In the genomic region with DNA sequence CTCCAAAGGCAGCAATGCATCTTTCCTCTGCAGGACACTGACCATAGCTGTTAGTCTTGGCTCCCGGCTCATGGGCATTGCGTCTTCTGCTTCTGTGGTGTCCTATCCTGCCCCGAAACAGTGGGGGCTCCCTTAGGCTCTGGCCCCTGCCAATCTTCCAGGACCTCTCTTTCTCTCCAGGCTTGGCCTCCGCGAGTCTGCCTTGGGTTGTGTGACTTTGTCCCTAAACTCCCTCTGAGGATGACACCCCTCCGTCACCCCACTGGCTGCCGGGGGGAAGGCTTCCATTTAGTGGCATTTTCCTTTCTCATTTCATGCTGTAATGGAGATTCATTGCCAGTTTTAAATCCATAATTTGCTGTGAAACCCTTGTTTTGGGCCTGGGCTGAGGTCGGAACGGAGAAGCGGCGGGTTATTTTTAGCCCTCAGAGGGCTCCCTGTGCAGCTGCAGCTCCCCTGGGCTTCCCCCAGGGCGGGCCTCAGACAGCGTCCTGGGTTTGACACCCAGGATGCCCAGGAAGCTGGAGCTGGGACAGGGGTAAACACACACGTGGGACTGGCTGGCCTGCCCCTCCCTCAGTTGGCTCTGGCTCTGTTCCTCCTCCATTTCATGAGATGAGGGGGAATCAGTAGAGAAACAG, we compare ENCODE assay signal across 16 cellular contexts.
DNase-seq lines count a peak whose midpoint lies in the region; ATAC-seq and TF ChIP-seq lines count a peak whose summit lies in the region.
"Had no signal": no experiment of that assay in that cellular context is flagged by ENCODE, and none has a peak within 500 bp of the region (broad histone marks: within the 10 kb centered on the region; RNA-seq: fewer than 3 reads in every experiment).

No MANE protein-coding gene starts in this region.

- DNase-seq in cardiac septum (ENCODE audit: low spot score), result peak; percentile 56
- DNase-seq in right cardiac atrium, result no peak
- DNase-seq in mesendoderm, result no peak
- DNase-seq in osteoblast (ENCODE audit: insufficient read length, low spot score, missing footprints), result peak; percentile 37
- no peak for DNase-seq in NCI-H1092 (lab: John Stamatoyannopoulos, UW)
- no peak for DNase-seq in activated CD4-positive, CD25-positive, alpha-beta regulatory T cell treated with anti-CD3 and anti-CD28 coated beads, Interleukin-2, amount 50 U/mL, for 72 hours
- DNase-seq in NCI-H69 (lab: John Stamatoyannopoulos, UW), result no peak
- DNase-seq in activated gamma-delta T cell (lab: John Stamatoyannopoulos, UW), result no peak
- DNase-seq: ACHN, Caco-2, DND-41, GDM1, GOT3 had no signal

- H3K4me1 ChIP-seq in right cardiac atrium (ENCODE audit: control insufficient read depth, insufficient read depth, low read length) (no peaks in the 10 kb centered on the region), mesendoderm (ENCODE audit: control insufficient read depth, low read depth, low read length) (no peaks in the 10 kb centered on the region), osteoblast (ENCODE audit: insufficient read depth, low read length) (no peaks in the 10 kb centered on the region)
- H3K4me1 ChIP-seq: Caco-2, HAP-1 had no signal

- H3K4me2 ChIP-seq in mesendoderm (ENCODE audit: low read length) (no peak overlapping the region), osteoblast (ENCODE audit: insufficient read depth, low read length) (no peak overlapping the region)

- H2BK15ac ChIP-seq in mesendoderm (replicated peaks; ENCODE audit: low read depth), result no peak overlapping the region

- TF ChIP-seq CTCF in osteoblast (IDR thresholded peaks at IDR 0.05; ENCODE audit: extremely low read depth, low read depth, low read length), result no peak

- no peak overlapping the region for H3K27ac ChIP-seq in right cardiac atrium (ENCODE audit: low read length)
- H3K27ac ChIP-seq in mesendoderm (ENCODE audit: low read depth, low read length), result no peak overlapping the region
- no peak overlapping the region for H3K27ac ChIP-seq in osteoblast (ENCODE audit: low read depth, low read length)
- H3K27ac ChIP-seq: C4-2B had no signal

- no peak overlapping the region for H3K23ac ChIP-seq in mesendoderm (ENCODE audit: low read length)

- H3K9ac ChIP-seq in mesendoderm (ENCODE audit: low read length), result no peak overlapping the region

- H3K79me2 ChIP-seq in mesendoderm (ENCODE audit: control insufficient read depth, insufficient read depth, low read length) (no peaks in the 10 kb centered on the region), osteoblast (ENCODE audit: insufficient read depth, low read length) (no peaks in the 10 kb centered on the region)

- no peaks in the 10 kb centered on the region for H3K27me3 ChIP-seq in right cardiac atrium (ENCODE audit: control insufficient read depth, insufficient read depth)
- no peaks in the 10 kb centered on the region for H3K27me3 ChIP-seq in mesendoderm (ENCODE audit: insufficient read depth, low read length, poor library complexity)
- H3K27me3 ChIP-seq in osteoblast (ENCODE audit: insufficient read depth, low read length), result no peaks in the 10 kb centered on the region

- H2BK120ac ChIP-seq in mesendoderm (ENCODE audit: low read depth, low read length), result no peak overlapping the region

- no peak overlapping the region for H2AFZ ChIP-seq in osteoblast (ENCODE audit: low read length)

- no peak overlapping the region for H2AK5ac ChIP-seq in mesendoderm (ENCODE audit: low read length)

- no peaks in the 10 kb centered on the region for H3K9me3 ChIP-seq in right cardiac atrium (ENCODE audit: control insufficient read depth, low read length)
- no peaks in the 10 kb centered on the region for H3K9me3 ChIP-seq in osteoblast (ENCODE audit: low read depth, low read length)
- H3K9me3 ChIP-seq: HAP-1 had no signal

- no peak overlapping the region for H3K18ac ChIP-seq in mesendoderm (ENCODE audit: low read length)

- H3K4ac ChIP-seq in mesendoderm (ENCODE audit: low read depth, low read length), result no peak overlapping the region

- no peaks in the 10 kb centered on the region for H3K79me1 ChIP-seq in mesendoderm (ENCODE audit: low read length)

- no peak overlapping the region for H2BK5ac ChIP-seq in mesendoderm (ENCODE audit: low read length)

- ATAC-seq in right cardiac atrium, result no peak
- ATAC-seq: HepG2 had no signal

- peak overlapping the region; percentile 39 for H3K56ac ChIP-seq in mesendoderm (ENCODE audit: low read length)

- WGBS in right cardiac atrium, result 63% methylated on average over 14 of the region's 14 CpGs
- WGBS in mesendoderm (ENCODE audit: extremely low coverage, insufficient coverage, low lambda C conversion rate), result no CpG with 5 or more reads among the region's 14 CpGs

- no peak overlapping the region for H4K5ac ChIP-seq in mesendoderm (ENCODE audit: low read length)

- H4K8ac ChIP-seq in mesendoderm (ENCODE audit: low read depth, low read length), result no peak overlapping the region

- H4K20me1 ChIP-seq in osteoblast (ENCODE audit: insufficient read depth, low read length), result no peaks in the 10 kb centered on the region

- no peaks in the 10 kb centered on the region for H3K36me3 ChIP-seq in mesendoderm (ENCODE audit: control insufficient read depth, insufficient read depth, low read length)
- no peaks in the 10 kb centered on the region for H3K36me3 ChIP-seq in osteoblast (ENCODE audit: insufficient read depth, low read length)
- H3K36me3 ChIP-seq: HAP-1 had no signal

- H3K4me3 ChIP-seq in right cardiac atrium (ENCODE audit: low read length) (no peak overlapping the region), mesendoderm (ENCODE audit: low read length) (no peak overlapping the region), osteoblast (ENCODE audit: insufficient read depth, low read length) (no peak overlapping the region)
- H3K4me3 ChIP-seq: HAP-1 had no signal

- intact Hi-C loops in cardiac septum (cut with DNase I) (no loop called here), right cardiac atrium (cut with DNase I) (no loop called here)

Comparison
In these comparisons a context has a peak if more than half of its experiments do, and no peak if none do; other contexts are left out.
1. DNase-seq: peak in cardiac septum (single experiment) and osteoblast (single experiment); none in right cardiac atrium (0 of 3), mesendoderm (single experiment), NCI-H1092 (single experiment), activated CD4-positive, CD25-positive, alpha-beta regulatory T cell treated with anti-CD3 and anti-CD28 coated beads, Interleukin-2, amount 50 U/mL, for 72 hours (single experiment), NCI-H69 (single experiment) and activated gamma-delta T cell (single experiment).